In the genomic region with DNA sequence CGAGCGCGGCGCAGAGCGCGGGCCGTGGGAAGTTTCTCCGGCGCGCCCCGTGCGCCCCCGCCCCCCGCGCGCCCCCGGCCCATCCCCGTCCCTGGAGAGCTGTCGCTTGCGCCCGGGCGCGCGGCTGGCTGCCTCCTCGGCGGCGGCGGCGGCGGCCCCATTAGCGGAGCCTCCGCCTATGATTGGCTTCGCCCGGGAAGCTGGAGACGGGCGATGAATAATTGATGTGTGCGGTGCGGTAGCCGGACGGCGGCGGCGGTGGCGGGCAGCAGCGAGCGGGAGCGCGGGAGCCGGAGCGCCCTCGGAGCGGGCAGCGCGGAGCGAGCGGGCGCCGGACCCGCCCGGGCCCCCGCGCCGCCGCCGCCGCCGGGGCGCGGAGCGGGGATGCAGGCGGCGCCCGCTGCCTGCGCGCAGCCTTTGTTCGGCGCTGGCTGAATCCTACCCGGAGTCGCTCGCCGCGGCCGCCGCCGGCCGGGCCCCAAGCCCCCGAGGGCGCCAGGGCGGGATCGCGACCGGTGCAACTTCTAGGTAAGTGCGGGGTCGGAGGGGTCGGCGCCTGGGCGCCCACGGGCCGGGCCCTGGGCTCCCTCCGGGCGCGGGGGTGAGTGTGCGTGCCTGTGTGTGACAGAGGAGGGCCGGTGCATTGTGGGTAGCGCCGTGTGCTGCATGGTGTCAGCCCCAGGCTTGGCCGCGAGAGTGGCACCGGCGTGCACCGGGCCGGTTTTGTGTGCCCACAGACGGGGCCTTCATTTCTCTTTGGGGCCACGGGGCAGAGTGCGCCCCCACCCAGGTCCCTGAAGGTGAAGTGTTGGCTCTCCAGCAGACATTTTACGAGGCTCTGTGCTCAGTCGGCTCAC, we compare ENCODE assay signal across 8 cellular contexts.
DNase-seq lines count a peak whose midpoint lies in the region; ATAC-seq, FAIRE-seq and TF ChIP-seq lines count a peak whose summit lies in the region.

No MANE protein-coding gene starts in this region.

- intact Hi-C loops in kidney (cut with DNase I): no loop called here

- no peak for TF ChIP-seq CTCF in astrocyte of the spinal cord (IDR thresholded peaks at IDR 0.05; ENCODE audit: low read depth, low read length)
- no peak for TF ChIP-seq CTCF in kidney (IDR thresholded peaks at IDR 0.05; ENCODE audit: borderline replicate concordance, extremely low read depth, insufficient read depth)

- ATAC-seq in HG03135 (IDR thresholded peaks at IDR 0.05; ENCODE audit: unreplicated experiment): peak; percentile 49
- ATAC-seq in left lobe of liver: no peak

- no peaks in the 10 kb centered on the region for H3K9me3 Mint-ChIP-seq in T-helper 1 cell treated with Interleukin-12 subunit alpha and Interleukin-12 subunit beta and Interleukin-4 antibody, amounts not matched to agents 30 μg/mL and 1 μg/mL, for 36 hours

- DNase-seq in AG08396 (ENCODE audit: low spot score) (peak; percentile 60), astrocyte of the spinal cord (ENCODE audit: low read depth, low spot score) (peak; percentile 32), kidney (peak; percentile 86), left lobe of liver (ENCODE audit: low spot score) (no peak)
- DNase-seq in stimulated activated CD4-positive, alpha-beta T cell treated with anti-CD3 and anti-CD28 coated beads, Interleukin-2, amount 100 ng/mL, for 4 hours (ENCODE audit: low read depth): peak; percentile 49

- H3K4me3 ChIP-seq in astrocyte of the spinal cord (ENCODE audit: low read depth, low read length): peak overlapping the region; percentile 42
- H3K4me3 ChIP-seq in kidney (ENCODE audit: low read length in 2 of 2): peak overlapping the region in 1 of 2 donors; percentile 27

- peaks cover 62% of the 10 kb centered on the region for H3K4me1 Mint-ChIP-seq in T-helper 1 cell treated with Interleukin-12 subunit alpha and Interleukin-12 subunit beta and Interleukin-4 antibody, amounts not matched to agents 30 μg/mL and 1 μg/mL, for 36 hours (ENCODE audit: low read depth)

- in situ Hi-C loops in GM18951 (cut with MboI; ENCODE audit: low sequenced_read_pairs, unreplicated experiment) (no loop called here), astrocyte of the spinal cord (cut with HindIII; ENCODE audit: low sequenced_read_pairs) (no loop called here)

- peak overlapping the region in 1 of 2 donors; percentile 32 for H3K27ac ChIP-seq in kidney (ENCODE audit: low read depth in 2 of 2, low read length in 2 of 2)

- no peak overlapping the region for H3K9ac ChIP-seq in kidney (ENCODE audit: low read length in 2 of 2)

- peak; percentile 59 for TF ChIP-seq POLR2A in GM18951 (IDR thresholded peaks at IDR 0.05; ENCODE audit: extremely low read depth, insufficient read depth, insufficient read length)

- H3K27ac Mint-ChIP-seq in T-helper 1 cell treated with Interleukin-12 subunit alpha and Interleukin-12 subunit beta and Interleukin-4 antibody, amounts not matched to agents 30 μg/mL and 1 μg/mL, for 36 hours: peak overlapping the region; percentile 97

- H3K4me3 Mint-ChIP-seq in T-helper 1 cell treated with Interleukin-12 subunit alpha and Interleukin-12 subunit beta and Interleukin-4 antibody, amounts not matched to agents 30 μg/mL and 1 μg/mL, for 36 hours: peak overlapping the region; percentile 90

- H3K4me1 ChIP-seq in kidney (ENCODE audit: control insufficient read depth in 1 of 2, insufficient read depth in 1 of 2, low read depth in 1 of 2, low read length in 2 of 2): peaks cover 30 to 64% of the 10 kb centered on the region in 2 donors

- no peak for FAIRE-seq in kidney (lab: Jason Lieb, UNC)

- H3K9me3 ChIP-seq in kidney (ENCODE audit: control insufficient read depth in 1 of 2, low read length in 2 of 2): no peaks in the 10 kb centered on the region

- no peaks in the 10 kb centered on the region for H3K27me3 Mint-ChIP-seq in T-helper 1 cell treated with Interleukin-12 subunit alpha and Interleukin-12 subunit beta and Interleukin-4 antibody, amounts not matched to agents 30 μg/mL and 1 μg/mL, for 36 hours (ENCODE audit: low read depth)

- peaks cover 11% of the 10 kb centered on the region for H3K36me3 Mint-ChIP-seq in T-helper 1 cell treated with Interleukin-12 subunit alpha and Interleukin-12 subunit beta and Interleukin-4 antibody, amounts not matched to agents 30 μg/mL and 1 μg/mL, for 36 hours (ENCODE audit: low read depth)

- H3K36me3 ChIP-seq in kidney (ENCODE audit: control insufficient read depth in 1 of 2, insufficient read depth in 2 of 2, low read length in 2 of 2): no peaks in the 10 kb centered on the region
